11 cellular contexts compared by ENCODE assay signal in the genomic region with DNA sequence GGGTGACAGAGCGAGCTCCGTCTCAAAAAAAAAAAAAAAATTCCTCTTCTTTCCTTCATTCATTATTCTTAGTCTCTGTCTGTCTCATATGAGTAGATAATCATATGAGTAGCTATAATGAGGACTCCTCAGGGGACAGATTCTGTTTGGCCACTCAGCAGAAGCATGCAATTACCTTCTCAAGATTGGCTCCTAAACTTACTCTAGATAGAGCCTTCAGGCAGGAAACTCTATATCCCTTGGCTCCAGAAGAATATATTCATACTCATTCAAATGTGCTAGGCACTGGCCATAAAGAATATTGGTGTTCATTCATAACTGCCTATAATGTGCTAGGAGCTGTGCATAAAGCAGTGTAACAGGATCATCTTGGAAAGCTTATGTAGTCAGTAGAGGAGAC. TPM values are rescaled to one million over a fixed set of nuclear protein-coding genes. Genes with fewer than 3 reads are reported as not detected.
DNase-seq lines count a peak whose midpoint lies in the region; TF ChIP-seq lines count a peak whose summit lies in the region.
"Had no signal": no experiment of that assay in that cellular context is flagged by ENCODE, and none has a peak within 500 bp of the region (broad histone marks: within the 10 kb centered on the region; RNA-seq: fewer than 3 reads in every experiment).

No MANE protein-coding gene starts in this region.

- peaks cover 19 to 21% of the 10 kb centered on the region in 2 experiments for H3K4me1 ChIP-seq in neutrophil (ENCODE audit: control insufficient read depth in 1 of 2, insufficient read depth in 1 of 2, low read depth in 1 of 2, low read length in 1 of 2)
- peaks cover 6 to 21% of the 10 kb centered on the region in 2 donors for H3K4me1 ChIP-seq in adrenal gland (replicated peaks in 1 of 2)

- peaks cover 36% of the 10 kb centered on the region for H3K4me1 Mint-ChIP-seq in T-helper 2 cell treated with Interferon-gamma antibody and Interleukin-4, amounts not matched to agents 5 μg/mL and 100 μg/mL, for 36 hours (ENCODE audit: low read depth)

- H3K9me3 Mint-ChIP-seq in T-helper 2 cell treated with Interferon-gamma antibody and Interleukin-4, amounts not matched to agents 5 μg/mL and 100 μg/mL, for 36 hours, result no peaks in the 10 kb centered on the region

- H3K4me3 ChIP-seq in neutrophil (ENCODE audit: low read depth in 1 of 2, low read length in 1 of 2) (no peak overlapping the region), adrenal gland (no peak overlapping the region), lower leg skin (ENCODE audit: low read depth, poor library complexity, severe bottlenecking) (no peak overlapping the region)
- H3K4me3 ChIP-seq: ovary had no signal

- peaks cover 59% of the 10 kb centered on the region for H3K36me3 Mint-ChIP-seq in T-helper 2 cell treated with Interferon-gamma antibody and Interleukin-4, amounts not matched to agents 5 μg/mL and 100 μg/mL, for 36 hours (ENCODE audit: low read depth)

- H3K36me3 ChIP-seq in neutrophil (peaks cover 39% of the 10 kb centered on the region), adrenal gland (replicated peaks in 1 of 2) (peaks cover 0 to 43% of the 10 kb centered on the region in 2 donors)
- H3K36me3 ChIP-seq: ovary had no signal

- H3K4me3 Mint-ChIP-seq in T-helper 2 cell treated with Interferon-gamma antibody and Interleukin-4, amounts not matched to agents 5 μg/mL and 100 μg/mL, for 36 hours, result peak overlapping the region; percentile 12

- intact Hi-C loops in adrenal gland (cut with DNase I) (loop anchor here in 1 of 2 donors (10.0 kb wide), 1 partner anchor 65 kb away; a partner anchor contains a TSS), lower leg skin (cut with DNase I; ENCODE audit: low total_unique reads) (loop anchor here (10.0 kb wide), 1 partner anchor 65 kb away; a partner anchor contains a TSS)

- H3K27ac ChIP-seq in neutrophil, result peak overlapping the region; percentile 93
- no peak overlapping the region for H3K27ac ChIP-seq in adrenal gland
- H3K27ac ChIP-seq: ovary, testis had no signal

- 58 to 84% (median 71%) methylated on average over 2 of the region's 2 CpGs for WGBS in adrenal gland, 4 donors
- WGBS in lower leg skin, 2 donors, result 66 to 71% methylated on average over 2 of the region's 2 CpGs

- TF ChIP-seq POLR2A in adrenal gland (IDR thresholded peaks at IDR 0.05), result no peak
- TF ChIP-seq POLR2A in lower leg skin (IDR thresholded peaks at IDR 0.05), result no peak

- no peaks in the 10 kb centered on the region for H3K27me3 ChIP-seq in neutrophil
- no peaks in the 10 kb centered on the region for H3K27me3 ChIP-seq in adrenal gland
- H3K27me3 ChIP-seq: ovary, testis had no signal

- no peak for DNase-seq in T-helper 2 cell treated with Interferon-gamma antibody and Interleukin-4, amounts not matched to agents 5 μg/mL and 100 μg/mL, for 36 hours (ENCODE audit: low spot score)
- DNase-seq in T-helper 2 cell (no peak), NCI-H69 (lab: John Stamatoyannopoulos, UW) (peak; percentile 77), astrocyte of the hippocampus (ENCODE audit: low read depth, low spot score) (peak; percentile 6), adrenal gland (no peak), lower leg skin (ENCODE audit: low spot score in 2 of 2) (no peak), HuH-7.5 (ENCODE audit: low spot score) (no peak)
- DNase-seq: ovary; stimulated activated CD4-positive, alpha-beta T cell treated with anti-CD3 and anti-CD28 coated beads, Interleukin-4, amount 100 ng/mL, for 24 hours; testis had no signal

- peak overlapping the region; percentile 44 for H3K27ac Mint-ChIP-seq in T-helper 2 cell treated with Interferon-gamma antibody and Interleukin-4, amounts not matched to agents 5 μg/mL and 100 μg/mL, for 36 hours

- H3K27me3 Mint-ChIP-seq in T-helper 2 cell treated with Interferon-gamma antibody and Interleukin-4, amounts not matched to agents 5 μg/mL and 100 μg/mL, for 36 hours (ENCODE audit: low read depth), result no peaks in the 10 kb centered on the region

- H3K9me3 ChIP-seq in neutrophil, result no peaks in the 10 kb centered on the region
- no peaks in the 10 kb centered on the region for H3K9me3 ChIP-seq in adrenal gland (replicated peaks in 1 of 3)
- H3K9me3 ChIP-seq: ovary, testis had no signal

- TF ChIP-seq CTCF in neutrophil (IDR thresholded peaks at IDR 0.05) (no peak), adrenal gland (IDR thresholded peaks at IDR 0.05) (no peak), lower leg skin (IDR thresholded peaks at IDR 0.05) (no peak)

RNA-seq across cellular contexts. Expression of a gene that starts 2.2 kb away (rescaled TPM):
- total RNA-seq in adrenal gland (100 to 1,000 TPM in 1 of 8 donors, 10 to 100 TPM in 6, 1 to 10 TPM in 1; 8.7 to 163 (median 15.0) TPM), lower leg skin (10 to 100 TPM in 3 of 4 donors, 1 to 10 TPM in 1; 5.4 to 31.5 (median 13.8) TPM)
- polyA plus RNA-seq in adrenal gland, result 100 to 1,000 TPM in 1 of 3 donors, 10 to 100 TPM in 2; 10.1 to 305 (median 17.4) TPM

RNA-seq across cellular contexts. Expression of a gene that starts 29.8 kb away (rescaled TPM):
- total RNA-seq in adrenal gland (100 to 1,000 TPM in 5 of 8 donors, 10 to 100 TPM in 3; 81.9 to 178 (median 118) TPM), lower leg skin (100 to 1,000 TPM in 3 of 4 donors, 10 to 100 TPM in 1; 98.5 to 155 (median 129) TPM)
- polyA plus RNA-seq in adrenal gland, result 100 to 1,000 TPM in 1 of 3 donors, 10 to 100 TPM in 2; 59.0 to 235 (median 88.8) TPM

RNA-seq across cellular contexts. Expression of a gene that starts 30.6 kb away (rescaled TPM):
- total RNA-seq in adrenal gland (100 to 1,000 TPM in 2 of 8 donors, 10 to 100 TPM in 6; 63.7 to 127 (median 77.1) TPM), lower leg skin (10 to 100 TPM; 57.4 to 68.6 (median 59.2) TPM)
- polyA plus RNA-seq in adrenal gland, result 100 to 1,000 TPM; 110 to 138 (median 132) TPM

RNA-seq across cellular contexts. Expression of a gene that starts 32.3 kb away (rescaled TPM):
- total RNA-seq in adrenal gland (100 to 1,000 TPM in 3 of 8 donors, 10 to 100 TPM in 5; 78.9 to 145 (median 85.0) TPM), lower leg skin (10 to 100 TPM; 57.8 to 76.7 (median 67.9) TPM)
- polyA plus RNA-seq in adrenal gland, result 100 to 1,000 TPM in 2 of 3 donors, 10 to 100 TPM in 1; 56.8 to 162 (median 116) TPM

RNA-seq across cellular contexts. Expression of a gene that starts 40.4 kb away (rescaled TPM):
- 1 to 10 TPM in 1 of 8 donors, under 1 TPM in 1, not detected in 6; 0.14 to 2.9 TPM for total RNA-seq in adrenal gland
- polyA plus RNA-seq in adrenal gland, result under 1 TPM in 2 of 3 donors, not detected in 1; 0.07 to 0.48 TPM
- total RNA-seq in lower leg skin, result 1 to 10 TPM in 2 of 4 donors, under 1 TPM in 2; 0.51 to 2.5 (median 1.0) TPM

Comparison
In these comparisons a context has a peak if more than half of its experiments do, and no peak if none do; other contexts are left out.
1. DNase-seq: peak in NCI-H69 (single experiment) and astrocyte of the hippocampus (single experiment); none in T-helper 2 cell treated with Interferon-gamma antibody and Interleukin-4, amounts not matched to agents 5 μg/mL and 100 μg/mL, for 36 hours (single experiment), T-helper 2 cell (0 of 5), adrenal gland (0 of 7), lower leg skin (0 of 2) and HuH-7.5 (single experiment).